ENCODE assay signal across 8 cellular contexts in the genomic region with DNA sequence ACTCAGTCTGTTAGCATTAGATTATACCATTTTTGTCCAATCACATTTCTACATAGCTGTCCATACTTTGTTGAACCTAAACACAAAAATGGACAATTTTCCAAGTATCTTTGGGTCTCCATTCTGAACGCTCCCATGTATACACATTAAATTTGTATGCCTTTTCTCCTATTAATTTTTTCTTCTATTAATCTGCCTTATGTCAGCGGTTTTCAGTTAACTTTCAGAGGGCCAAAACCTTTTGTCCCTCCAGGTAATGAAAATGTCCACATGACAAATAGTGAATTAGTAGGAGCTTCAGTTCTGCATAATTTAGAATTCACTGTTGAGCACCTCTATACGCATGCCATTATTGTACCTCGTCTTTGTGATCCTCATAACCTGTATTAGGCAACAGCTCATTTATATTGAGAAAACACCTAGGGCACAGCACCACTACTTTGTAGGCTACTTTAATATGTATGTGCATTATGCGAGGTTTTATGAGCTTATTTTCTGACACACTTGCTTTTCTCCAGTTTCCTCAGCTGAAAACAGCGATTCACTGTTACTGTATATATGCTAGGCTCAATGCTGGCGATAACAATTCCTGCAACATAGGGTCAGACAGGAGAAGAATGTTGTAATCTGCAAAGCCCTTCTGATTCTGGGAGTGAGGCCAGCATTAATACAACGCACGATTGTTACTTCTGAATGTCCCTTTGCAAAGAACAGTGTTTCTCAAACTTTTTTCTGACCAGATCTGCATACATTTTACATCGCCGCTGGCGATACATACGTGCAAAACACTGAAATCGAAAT. TPM values are rescaled to one million over a fixed set of nuclear protein-coding genes. Genes with fewer than 3 reads are reported as not detected.
A peak's percentile ranks its signal among the peaks of the same experiment; 100 is the strongest.
DNase-seq lines count a peak whose midpoint lies in the region; ATAC-seq and TF ChIP-seq lines count a peak whose summit lies in the region.

No MANE protein-coding gene starts in this region.

- peaks cover 6% of the 10 kb centered on the region for H3K27me3 Mint-ChIP-seq in osteocyte (ENCODE audit: unreplicated experiment)

- H3K9me3 ChIP-seq in BLaER1 treated with 17β-estradiol and CSF1 and Interleukin-3, amounts not matched to agents 10 nM and 100 nM (replicated peaks in 1 of 11): no peaks in the 10 kb centered on the region
- H3K9me3 ChIP-seq in thymus (ENCODE audit: control insufficient read depth): peaks cover 1% of the 10 kb centered on the region

- TF ChIP-seq CTCF in brain microvascular endothelial cell (IDR thresholded peaks at IDR 0.05; ENCODE audit: low read depth, low read length, missing control alignments) (no peak), kidney epithelial cell (IDR thresholded peaks at IDR 0.05; ENCODE audit: insufficient read depth, low read length, poor library complexity, severe bottlenecking) (no peak), osteocyte (IDR thresholded peaks at IDR 0.05) (no peak)

- WGBS in thymus: 82% methylated on average over 14 of the region's 14 CpGs

- peak overlapping the region; percentile 79 to 91 (median 86); a peak in 21 of 22 replicates for H3K9ac ChIP-seq in BLaER1 treated with 17β-estradiol and CSF1 and Interleukin-3, amounts not matched to agents 10 nM and 100 nM

- peaks cover 29% of the 10 kb centered on the region for H3K4me1 Mint-ChIP-seq in osteocyte (ENCODE audit: unreplicated experiment)

- H3K4me3 Mint-ChIP-seq in osteocyte (ENCODE audit: unreplicated experiment): no peak overlapping the region

- peak overlapping the region in 10 of 11 experiments; percentile 66 to 89 (median 82); a peak in 18 of 22 replicates for H3K27ac ChIP-seq in BLaER1 treated with 17β-estradiol and CSF1 and Interleukin-3, amounts not matched to agents 10 nM and 100 nM
- H3K27ac ChIP-seq in brain microvascular endothelial cell (peak overlapping the region; percentile 80), thymus (ENCODE audit: low read depth) (peak overlapping the region; percentile 98)

- no peaks in the 10 kb centered on the region for H3K36me3 ChIP-seq in BLaER1 treated with 17β-estradiol and CSF1 and Interleukin-3, amounts not matched to agents 10 nM and 100 nM
- no peaks in the 10 kb centered on the region for H3K36me3 ChIP-seq in brain microvascular endothelial cell (replicated peaks)
- H3K36me3 ChIP-seq in kidney epithelial cell (ENCODE audit: control insufficient read depth, insufficient read depth, low read length): no peaks in the 10 kb centered on the region
- H3K36me3 ChIP-seq in thymus (ENCODE audit: control insufficient read depth, insufficient read depth): no peaks in the 10 kb centered on the region

- H4K20me1 ChIP-seq in BLaER1 treated with 17β-estradiol and CSF1 and Interleukin-3, amounts not matched to agents 10 nM and 100 nM: peaks cover 2 to 38% (median 31%) of the 10 kb centered on the region in 11 experiments; a peak in 16 of 22 replicates

- H3K4me1 ChIP-seq in BLaER1 treated with 17β-estradiol and CSF1 and Interleukin-3, amounts not matched to agents 10 nM and 100 nM: peaks cover 21 to 39% (median 32%) of the 10 kb centered on the region in 10 experiments
- H3K4me1 ChIP-seq in thymus (ENCODE audit: control insufficient read depth, insufficient read depth, low read length): peaks cover 10% of the 10 kb centered on the region

- peaks cover 17 to 48% (median 22%) of the 10 kb centered on the region in 11 experiments for H3K27me3 ChIP-seq in BLaER1 treated with 17β-estradiol and CSF1 and Interleukin-3, amounts not matched to agents 10 nM and 100 nM
- H3K27me3 ChIP-seq in brain microvascular endothelial cell (replicated peaks) (no peaks in the 10 kb centered on the region), kidney epithelial cell (ENCODE audit: control insufficient read depth, insufficient read depth, low read length) (no peaks in the 10 kb centered on the region), thymus (ENCODE audit: control insufficient read depth, insufficient read depth) (no peaks in the 10 kb centered on the region)

- peak overlapping the region; percentile 77 to 94 (median 90) for H3K4me3 ChIP-seq in BLaER1 treated with 17β-estradiol and CSF1 and Interleukin-3, amounts not matched to agents 10 nM and 100 nM
- H3K4me3 ChIP-seq in brain microvascular endothelial cell (ENCODE audit: low read depth, low read length) (peak overlapping the region; percentile 66), kidney epithelial cell (ENCODE audit: low read depth, low read length) (peak overlapping the region; percentile 41), thymus (ENCODE audit: low read length) (peak overlapping the region; percentile 88)

- peak overlapping the region; percentile 58 to 89 (median 83) for H3K4me2 ChIP-seq in BLaER1 treated with 17β-estradiol and CSF1 and Interleukin-3, amounts not matched to agents 10 nM and 100 nM

- DNase-seq in LoVo (ENCODE audit: low spot score) (peak; percentile 34), brain microvascular endothelial cell (peak; percentile 68), kidney epithelial cell (ENCODE audit: low read depth) (no peak), osteocyte (ENCODE audit: extremely low spot score, unreplicated experiment) (no peak)

- no peaks in the 10 kb centered on the region for H3K36me3 Mint-ChIP-seq in osteocyte (ENCODE audit: unreplicated experiment)

- H3K9me3 Mint-ChIP-seq in osteocyte (ENCODE audit: unreplicated experiment): no peaks in the 10 kb centered on the region

- no peak overlapping the region for H3K27ac Mint-ChIP-seq in osteocyte (ENCODE audit: unreplicated experiment)

- in situ Hi-C loops in brain microvascular endothelial cell (cut with HindIII; ENCODE audit: low pct_ligation_motif_present, low sequenced_read_pairs): no loop called here

- ATAC-seq in GM19351 (IDR thresholded peaks at IDR 0.05; ENCODE audit: unreplicated experiment) (no peak), GM19455 (IDR thresholded peaks at IDR 0.05; ENCODE audit: unreplicated experiment) (no peak)

RNA-seq across cellular contexts. Expression of a gene that starts 1.1 kb away (rescaled TPM):
- total RNA-seq in kidney epithelial cell (21.4 and 25.8 TPM in 2 replicates), osteocyte (38.8 and 39.0 TPM in 2 replicates)
- 84.2 TPM for polyA plus RNA-seq in thymus

Comparison
In these comparisons a context has a peak if more than half of its experiments do, and no peak if none do; other contexts are left out.
1. DNase-seq: peak in LoVo (single experiment) and brain microvascular endothelial cell (single experiment); none in kidney epithelial cell (single experiment) and osteocyte (single experiment).
2. Peak in every context shown above with its lines, with median percentiles within 50 percentile points of each other: H3K27ac ChIP-seq and H3K4me3 ChIP-seq.